In the genomic region with DNA sequence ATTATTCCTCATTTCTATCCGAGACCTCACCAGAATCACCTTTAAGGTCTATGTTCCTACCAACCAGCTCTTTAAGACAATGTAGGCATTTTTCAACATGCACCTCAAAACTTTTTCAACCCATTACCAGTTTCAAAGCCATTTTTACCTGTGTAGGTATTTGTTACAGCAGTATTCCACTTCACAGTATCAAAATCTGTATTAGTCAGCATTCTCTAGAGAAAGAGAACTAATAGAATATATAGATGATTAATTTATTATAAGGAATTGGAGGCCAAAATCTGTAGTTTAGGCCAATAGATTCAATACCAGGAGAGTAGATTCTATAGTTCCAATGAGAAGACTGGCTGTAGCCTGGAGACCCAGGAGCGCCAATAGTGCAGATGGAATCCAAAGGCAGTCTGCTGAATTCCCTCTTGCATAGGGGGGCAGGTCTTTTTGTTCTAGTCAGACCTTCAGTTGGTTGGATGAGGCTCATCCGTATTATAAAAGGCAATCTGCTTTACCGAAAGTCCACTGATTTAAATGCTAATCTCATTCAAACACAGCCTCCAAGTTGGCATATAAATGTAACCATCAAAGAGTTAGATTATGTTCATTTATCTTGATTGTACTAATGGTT, we compare ENCODE assay signal across 1 cellular context.
TF ChIP-seq lines count a peak whose summit lies in the region.

No MANE protein-coding gene starts in this region.

TF ChIP-seq in GM23338, 12 proteins besides CTCF, POLR2A, EP300 and RAD21 (continued from another document):
- TF ChIP-seq, protein P1, sequence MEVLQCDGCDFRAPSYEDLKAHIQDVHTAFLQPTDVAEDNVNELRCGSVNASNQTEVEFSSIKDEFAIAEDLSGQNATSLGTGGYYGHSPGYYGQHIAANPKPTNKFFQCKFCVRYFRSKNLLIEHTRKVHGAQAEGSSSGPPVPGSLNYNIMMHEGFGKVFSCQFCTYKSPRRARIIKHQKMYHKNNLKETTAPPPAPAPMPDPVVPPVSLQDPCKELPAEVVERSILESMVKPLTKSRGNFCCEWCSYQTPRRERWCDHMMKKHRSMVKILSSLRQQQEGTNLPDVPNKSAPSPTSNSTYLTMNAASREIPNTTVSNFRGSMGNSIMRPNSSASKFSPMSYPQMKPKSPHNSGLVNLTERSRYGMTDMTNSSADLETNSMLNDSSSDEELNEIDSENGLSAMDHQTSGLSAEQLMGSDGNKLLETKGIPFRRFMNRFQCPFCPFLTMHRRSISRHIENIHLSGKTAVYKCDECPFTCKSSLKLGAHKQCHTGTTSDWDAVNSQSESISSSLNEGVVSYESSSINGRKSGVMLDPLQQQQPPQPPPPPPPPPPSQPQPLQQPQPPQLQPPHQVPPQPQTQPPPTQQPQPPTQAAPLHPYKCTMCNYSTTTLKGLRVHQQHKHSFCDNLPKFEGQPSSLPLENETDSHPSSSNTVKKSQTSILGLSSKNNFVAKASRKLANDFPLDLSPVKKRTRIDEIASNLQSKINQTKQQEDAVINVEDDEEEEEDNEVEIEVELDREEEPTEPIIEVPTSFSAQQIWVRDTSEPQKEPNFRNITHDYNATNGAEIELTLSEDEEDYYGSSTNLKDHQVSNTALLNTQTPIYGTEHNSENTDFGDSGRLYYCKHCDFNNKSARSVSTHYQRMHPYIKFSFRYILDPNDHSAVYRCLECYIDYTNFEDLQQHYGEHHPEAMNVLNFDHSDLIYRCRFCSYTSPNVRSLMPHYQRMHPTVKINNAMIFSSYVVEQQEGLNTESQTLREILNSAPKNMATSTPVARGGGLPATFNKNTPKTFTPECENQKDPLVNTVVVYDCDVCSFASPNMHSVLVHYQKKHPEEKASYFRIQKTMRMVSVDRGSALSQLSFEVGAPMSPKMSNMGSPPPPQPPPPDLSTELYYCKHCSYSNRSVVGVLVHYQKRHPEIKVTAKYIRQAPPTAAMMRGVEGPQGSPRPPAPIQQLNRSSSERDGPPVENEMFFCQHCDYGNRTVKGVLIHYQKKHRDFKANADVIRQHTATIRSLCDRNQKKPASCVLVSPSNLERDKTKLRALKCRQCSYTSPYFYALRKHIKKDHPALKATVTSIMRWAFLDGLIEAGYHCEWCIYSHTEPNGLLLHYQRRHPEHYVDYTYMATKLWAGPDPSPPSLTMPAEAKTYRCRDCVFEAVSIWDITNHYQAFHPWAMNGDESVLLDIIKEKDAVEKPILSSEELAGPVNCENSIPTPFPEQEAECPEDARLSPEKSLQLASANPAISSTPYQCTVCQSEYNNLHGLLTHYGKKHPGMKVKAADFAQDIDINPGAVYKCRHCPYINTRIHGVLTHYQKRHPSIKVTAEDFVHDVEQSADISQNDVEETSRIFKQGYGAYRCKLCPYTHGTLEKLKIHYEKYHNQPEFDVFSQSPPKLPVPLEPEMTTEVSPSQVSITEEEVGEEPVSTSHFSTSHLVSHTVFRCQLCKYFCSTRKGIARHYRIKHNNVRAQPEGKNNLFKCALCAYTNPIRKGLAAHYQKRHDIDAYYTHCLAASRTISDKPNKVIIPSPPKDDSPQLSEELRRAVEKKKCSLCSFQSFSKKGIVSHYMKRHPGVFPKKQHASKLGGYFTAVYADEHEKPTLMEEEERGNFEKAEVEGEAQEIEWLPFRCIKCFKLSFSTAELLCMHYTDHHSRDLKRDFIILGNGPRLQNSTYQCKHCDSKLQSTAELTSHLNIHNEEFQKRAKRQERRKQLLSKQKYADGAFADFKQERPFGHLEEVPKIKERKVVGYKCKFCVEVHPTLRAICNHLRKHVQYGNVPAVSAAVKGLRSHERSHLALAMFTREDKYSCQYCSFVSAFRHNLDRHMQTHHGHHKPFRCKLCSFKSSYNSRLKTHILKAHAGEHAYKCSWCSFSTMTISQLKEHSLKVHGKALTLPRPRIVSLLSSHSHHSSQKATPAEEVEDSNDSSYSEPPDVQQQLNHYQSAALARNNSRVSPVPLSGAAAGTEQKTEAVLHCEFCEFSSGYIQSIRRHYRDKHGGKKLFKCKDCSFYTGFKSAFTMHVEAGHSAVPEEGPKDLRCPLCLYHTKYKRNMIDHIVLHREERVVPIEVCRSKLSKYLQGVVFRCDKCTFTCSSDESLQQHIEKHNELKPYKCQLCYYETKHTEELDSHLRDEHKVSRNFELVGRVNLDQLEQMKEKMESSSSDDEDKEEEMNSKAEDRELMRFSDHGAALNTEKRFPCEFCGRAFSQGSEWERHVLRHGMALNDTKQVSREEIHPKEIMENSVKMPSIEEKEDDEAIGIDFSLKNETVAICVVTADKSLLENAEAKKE (CRISPR knock-in tag; IDR thresholded peaks at IDR 0.05), result no peak
- no peak for TF ChIP-seq EZH2 (IDR thresholded peaks at IDR 0.05; ENCODE audit: low read depth, unreplicated experiment)
- no peak for TF ChIP-seq ZNF114 (CRISPR knock-in tag; IDR thresholded peaks at IDR 0.05)
- TF ChIP-seq, protein P2, sequence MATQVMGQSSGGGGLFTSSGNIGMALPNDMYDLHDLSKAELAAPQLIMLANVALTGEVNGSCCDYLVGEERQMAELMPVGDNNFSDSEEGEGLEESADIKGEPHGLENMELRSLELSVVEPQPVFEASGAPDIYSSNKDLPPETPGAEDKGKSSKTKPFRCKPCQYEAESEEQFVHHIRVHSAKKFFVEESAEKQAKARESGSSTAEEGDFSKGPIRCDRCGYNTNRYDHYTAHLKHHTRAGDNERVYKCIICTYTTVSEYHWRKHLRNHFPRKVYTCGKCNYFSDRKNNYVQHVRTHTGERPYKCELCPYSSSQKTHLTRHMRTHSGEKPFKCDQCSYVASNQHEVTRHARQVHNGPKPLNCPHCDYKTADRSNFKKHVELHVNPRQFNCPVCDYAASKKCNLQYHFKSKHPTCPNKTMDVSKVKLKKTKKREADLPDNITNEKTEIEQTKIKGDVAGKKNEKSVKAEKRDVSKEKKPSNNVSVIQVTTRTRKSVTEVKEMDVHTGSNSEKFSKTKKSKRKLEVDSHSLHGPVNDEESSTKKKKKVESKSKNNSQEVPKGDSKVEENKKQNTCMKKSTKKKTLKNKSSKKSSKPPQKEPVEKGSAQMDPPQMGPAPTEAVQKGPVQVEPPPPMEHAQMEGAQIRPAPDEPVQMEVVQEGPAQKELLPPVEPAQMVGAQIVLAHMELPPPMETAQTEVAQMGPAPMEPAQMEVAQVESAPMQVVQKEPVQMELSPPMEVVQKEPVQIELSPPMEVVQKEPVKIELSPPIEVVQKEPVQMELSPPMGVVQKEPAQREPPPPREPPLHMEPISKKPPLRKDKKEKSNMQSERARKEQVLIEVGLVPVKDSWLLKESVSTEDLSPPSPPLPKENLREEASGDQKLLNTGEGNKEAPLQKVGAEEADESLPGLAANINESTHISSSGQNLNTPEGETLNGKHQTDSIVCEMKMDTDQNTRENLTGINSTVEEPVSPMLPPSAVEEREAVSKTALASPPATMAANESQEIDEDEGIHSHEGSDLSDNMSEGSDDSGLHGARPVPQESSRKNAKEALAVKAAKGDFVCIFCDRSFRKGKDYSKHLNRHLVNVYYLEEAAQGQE (IDR thresholded peaks at IDR 0.05; ENCODE audit: unreplicated experiment), result no peak
- no peak for TF ChIP-seq POLR2AphosphoS5 (IDR thresholded peaks at IDR 0.05; ENCODE audit: low read depth)
- no peak for TF ChIP-seq EZH2phosphoT487 (IDR thresholded peaks at IDR 0.05; ENCODE audit: unreplicated experiment)
- TF ChIP-seq ZNF331 (CRISPR knock-in tag; IDR thresholded peaks at IDR 0.05; ENCODE audit: low read depth), result no peak
